Comparison of ENCODE assay signal across 35 cellular contexts in genomic region chr2:19494241-19494640, GRCh38.
"Had no signal": no experiment of that assay in that cellular context is flagged by ENCODE, and none has a peak within 500 bp of the region (broad histone marks: within the 10 kb centered on the region; RNA-seq: fewer than 3 reads in every experiment).

No MANE protein-coding gene starts in this region.

- DNase-seq: Karpas-422, Kasumi-1, MG63, MM.1S, MV-4-11, NCI-H1048, NCI-H1092, NCI-H1092 treated with DMSO at 0.1 percent for 48 hours, NCI-H1105, NCI-H1105 treated with DMSO at 0.1 percent for 48 hours, NCI-H1417, NCI-H1417 treated with DMSO at 0.1 percent for 48 hours, NCI-H1436, NCI-H1436 treated with DMSO at 0.1 percent for 48 hours, NCI-H146, NCI-H1694, NCI-H1694 treated with DMSO at 0.1 percent for 48 hours, NCI-H187, NCI-H187 treated with DMSO at 0.1 percent for 48 hours, NCI-H1930, NCI-H2029, NCI-H2029 treated with DMSO at 0.1 percent for 48 hours, NCI-H2081, NCI-H2081 treated with DMSO at 0.1 percent for 48 hours, NCI-H2107, NCI-H2171, NCI-H2171 treated with DMSO at 0.1 percent for 48 hours, NCI-H2227 treated with DMSO at 0.1 percent for 48 hours, NCI-H226, NCI-H345, NCI-H446, NCI-H446 treated with DMSO at 0.1 percent for 48 hours, NCI-H510A, NCI-H510A treated with DMSO at 0.1 percent for 48 hours, NCI-H524 had no signal

- H3K4me3 ChIP-seq: MG63 had no signal

- H3K27me3 ChIP-seq: MG63 had no signal

- H3K36me3 ChIP-seq: MG63 had no signal

- H3K9me3 ChIP-seq: MG63 had no signal
